ENCODE assay signal across 1 cellular context in the genomic region with DNA sequence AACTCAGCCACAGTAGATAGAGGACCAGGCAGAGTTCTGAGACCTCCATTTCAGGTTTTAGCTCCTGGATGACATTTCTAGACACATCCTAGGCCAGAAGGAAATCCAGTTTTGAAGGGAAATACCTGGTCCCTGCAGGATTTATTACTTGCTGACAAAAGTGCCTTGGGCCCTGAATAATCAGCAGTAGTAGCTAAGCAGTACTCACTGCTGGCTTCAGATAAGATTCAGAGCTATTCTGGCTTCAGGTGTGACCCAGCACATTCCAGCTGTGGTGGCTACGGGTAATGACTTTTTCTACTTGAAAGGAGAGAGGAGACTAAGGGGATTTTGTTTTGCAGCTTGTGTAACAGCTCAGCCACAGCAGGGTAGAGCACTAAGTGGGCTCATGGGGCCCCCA.
TF ChIP-seq lines count a peak whose summit lies in the region.

No MANE protein-coding gene starts in this region.

TF ChIP-seq in K562, 482 proteins besides CTCF, POLR2A, EP300 and RAD21 (continued from another document):
- TF ChIP-seq, protein P1, sequence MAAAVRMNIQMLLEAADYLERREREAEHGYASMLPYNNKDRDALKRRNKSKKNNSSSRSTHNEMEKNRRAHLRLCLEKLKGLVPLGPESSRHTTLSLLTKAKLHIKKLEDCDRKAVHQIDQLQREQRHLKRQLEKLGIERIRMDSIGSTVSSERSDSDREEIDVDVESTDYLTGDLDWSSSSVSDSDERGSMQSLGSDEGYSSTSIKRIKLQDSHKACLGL (CRISPR knock-in tag; IDR thresholded peaks at IDR 0.05; ENCODE audit: borderline replicate concordance, poor library complexity, severe bottlenecking) = no peak
- TF ChIP-seq PHTF2 (CRISPR knock-in tag; IDR thresholded peaks at IDR 0.05) (no peak), HNRNPH1 (optimal IDR thresholded peaks at IDR 0.05; ENCODE audit: low read depth, low read length) (no peak), CBFA2T3 (IDR thresholded peaks at IDR 0.05) (peak; percentile 98), ZNF12 (CRISPR knock-in tag; IDR thresholded peaks at IDR 0.05) (no peak), CHD2 (IDR thresholded peaks at IDR 0.05; ENCODE audit: low read depth, low read length) (no peak), POLR2AphosphoS2 (IDR thresholded peaks at IDR 0.05; ENCODE audit: low read length) (no peak), KLF10 (CRISPR knock-in tag; IDR thresholded peaks at IDR 0.05) (no peak), FOXK1 (CRISPR knock-in tag; IDR thresholded peaks at IDR 0.05; ENCODE audit: borderline replicate concordance) (no peak), MBD2 (IDR thresholded peaks at IDR 0.05; ENCODE audit: borderline replicate concordance, low read depth) (no peak), ARID1B (IDR thresholded peaks at IDR 0.05) (peak; percentile 98), TGIF2 (CRISPR knock-in tag; IDR thresholded peaks at IDR 0.05) (no peak), NFE2 (IDR thresholded peaks at IDR 0.05; ENCODE audit: low read depth) (peak; percentile 98), KDM5B (IDR thresholded peaks at IDR 0.05; ENCODE audit: insufficient replicate concordance, low read depth, low read length) (no peak), SREBF2 (CRISPR knock-in tag; IDR thresholded peaks at IDR 0.05) (no peak), GABPA (tag; conservative IDR thresholded peaks at IDR 0.05; ENCODE audit: low read depth) (no peak)
- TF ChIP-seq, protein P2, sequence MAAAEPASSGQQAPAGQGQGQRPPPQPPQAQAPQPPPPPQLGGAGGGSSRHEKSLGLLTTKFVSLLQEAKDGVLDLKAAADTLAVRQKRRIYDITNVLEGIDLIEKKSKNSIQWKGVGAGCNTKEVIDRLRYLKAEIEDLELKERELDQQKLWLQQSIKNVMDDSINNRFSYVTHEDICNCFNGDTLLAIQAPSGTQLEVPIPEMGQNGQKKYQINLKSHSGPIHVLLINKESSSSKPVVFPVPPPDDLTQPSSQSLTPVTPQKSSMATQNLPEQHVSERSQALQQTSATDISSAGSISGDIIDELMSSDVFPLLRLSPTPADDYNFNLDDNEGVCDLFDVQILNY (CRISPR knock-in tag; IDR thresholded peaks at IDR 0.05) = no peak
- TF ChIP-seq, protein P3, sequence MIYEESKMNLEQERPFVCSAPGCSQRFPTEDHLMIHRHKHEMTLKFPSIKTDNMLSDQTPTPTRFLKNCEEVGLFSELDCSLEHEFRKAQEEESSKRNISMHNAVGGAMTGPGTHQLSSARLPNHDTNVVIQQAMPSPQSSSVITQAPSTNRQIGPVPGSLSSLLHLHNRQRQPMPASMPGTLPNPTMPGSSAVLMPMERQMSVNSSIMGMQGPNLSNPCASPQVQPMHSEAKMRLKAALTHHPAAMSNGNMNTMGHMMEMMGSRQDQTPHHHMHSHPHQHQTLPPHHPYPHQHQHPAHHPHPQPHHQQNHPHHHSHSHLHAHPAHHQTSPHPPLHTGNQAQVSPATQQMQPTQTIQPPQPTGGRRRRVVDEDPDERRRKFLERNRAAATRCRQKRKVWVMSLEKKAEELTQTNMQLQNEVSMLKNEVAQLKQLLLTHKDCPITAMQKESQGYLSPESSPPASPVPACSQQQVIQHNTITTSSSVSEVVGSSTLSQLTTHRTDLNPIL (CRISPR knock-in tag; IDR thresholded peaks at IDR 0.05) = no peak
- TF ChIP-seq, protein P4, sequence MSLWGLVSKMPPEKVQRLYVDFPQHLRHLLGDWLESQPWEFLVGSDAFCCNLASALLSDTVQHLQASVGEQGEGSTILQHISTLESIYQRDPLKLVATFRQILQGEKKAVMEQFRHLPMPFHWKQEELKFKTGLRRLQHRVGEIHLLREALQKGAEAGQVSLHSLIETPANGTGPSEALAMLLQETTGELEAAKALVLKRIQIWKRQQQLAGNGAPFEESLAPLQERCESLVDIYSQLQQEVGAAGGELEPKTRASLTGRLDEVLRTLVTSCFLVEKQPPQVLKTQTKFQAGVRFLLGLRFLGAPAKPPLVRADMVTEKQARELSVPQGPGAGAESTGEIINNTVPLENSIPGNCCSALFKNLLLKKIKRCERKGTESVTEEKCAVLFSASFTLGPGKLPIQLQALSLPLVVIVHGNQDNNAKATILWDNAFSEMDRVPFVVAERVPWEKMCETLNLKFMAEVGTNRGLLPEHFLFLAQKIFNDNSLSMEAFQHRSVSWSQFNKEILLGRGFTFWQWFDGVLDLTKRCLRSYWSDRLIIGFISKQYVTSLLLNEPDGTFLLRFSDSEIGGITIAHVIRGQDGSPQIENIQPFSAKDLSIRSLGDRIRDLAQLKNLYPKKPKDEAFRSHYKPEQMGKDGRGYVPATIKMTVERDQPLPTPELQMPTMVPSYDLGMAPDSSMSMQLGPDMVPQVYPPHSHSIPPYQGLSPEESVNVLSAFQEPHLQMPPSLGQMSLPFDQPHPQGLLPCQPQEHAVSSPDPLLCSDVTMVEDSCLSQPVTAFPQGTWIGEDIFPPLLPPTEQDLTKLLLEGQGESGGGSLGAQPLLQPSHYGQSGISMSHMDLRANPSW (CRISPR knock-in tag; IDR thresholded peaks at IDR 0.05) = no peak
